Comparison of ENCODE assay signal across 11 cellular contexts in the genomic region with DNA sequence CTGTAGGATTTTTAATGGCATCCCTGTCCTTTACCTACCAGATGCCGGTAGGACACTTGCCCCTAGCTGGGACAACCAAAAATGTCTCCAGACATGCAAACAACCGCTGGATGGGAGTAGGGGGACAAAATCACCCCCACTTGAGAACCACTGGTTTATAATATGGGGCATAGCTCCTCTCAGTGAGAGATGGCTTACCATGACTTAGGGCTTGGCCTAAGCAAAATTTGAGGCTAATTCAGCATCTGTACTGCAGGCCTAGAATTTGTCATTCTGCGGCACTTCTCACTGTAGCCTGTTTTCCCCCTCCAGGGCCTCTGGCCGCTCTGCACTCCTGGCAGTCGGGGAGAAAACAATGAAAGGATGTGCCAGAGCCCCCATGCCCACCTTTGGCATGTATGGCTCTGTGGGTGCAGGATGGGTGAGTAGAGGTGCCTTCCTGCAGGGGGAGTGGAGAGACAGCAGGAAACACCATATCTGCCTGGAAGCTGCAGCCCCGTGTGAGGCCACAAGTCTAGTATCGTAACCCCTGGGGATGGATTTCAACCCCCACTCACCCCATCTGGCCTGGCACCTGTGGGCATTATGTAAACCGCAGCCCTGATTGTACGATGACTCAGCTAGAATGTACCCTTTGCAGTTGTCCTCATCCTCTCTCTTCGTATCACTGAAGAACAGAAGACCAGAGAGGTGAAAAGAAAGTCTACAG.
DNase-seq lines count a peak whose midpoint lies in the region; ATAC-seq, FAIRE-seq and TF ChIP-seq lines count a peak whose summit lies in the region.
"Had no signal": no experiment of that assay in that cellular context is flagged by ENCODE, and none has a peak within 500 bp of the region (broad histone marks: within the 10 kb centered on the region; RNA-seq: fewer than 3 reads in every experiment).

No MANE protein-coding gene starts in this region.

- peak; percentile 41 for ATAC-seq in GM21360 (IDR thresholded peaks at IDR 0.05; ENCODE audit: unreplicated experiment)

- DNase-seq in EL (peak; percentile 70), HT1080 (ENCODE audit: low read depth) (peak; percentile 99), bronchial epithelial cell (ENCODE audit: low read depth) (peak; percentile 64), coronary artery (ENCODE audit: low spot score) (no peak), NCI-H2081 treated with DMSO at 0.1 percent for 48 hours (lab: John Stamatoyannopoulos, UW) (no peak), OCI-M2 (lab: John Stamatoyannopoulos, UW; ENCODE audit: unreplicated experiment) (no peak)
- DNase-seq in activated T-helper 2 cell treated with anti-CD3 and anti-CD28 coated beads, Interferon-gamma antibody, Interleukin-2, Interleukin-4, amounts not matched to agents 10 μg/mL and 5 μg/mL and 100 μg/mL, durations not matched to agents 14 hours and 24 hours and 36 hours (ENCODE audit: low spot score) = no peak
- DNase-seq: naive B cell had no signal

- no peak overlapping the region for H3K4me3 Mint-ChIP-seq in activated T-helper 2 cell treated with anti-CD3 and anti-CD28 coated beads, Interferon-gamma antibody, Interleukin-2, Interleukin-4, amounts not matched to agents 10 μg/mL and 5 μg/mL and 100 μg/mL, durations not matched to agents 14 hours and 24 hours and 36 hours (ENCODE audit: low read depth)
- H3K4me3 Mint-ChIP-seq: naive B cell; stimulated activated naive CD8-positive, alpha-beta T cell treated with anti-CD3 and anti-CD28 coated beads, Interleukin-15, Interleukin-2, amounts not matched to agents 100 ng/mL and 50 ng/mL, for 24 hours had no signal

- no peaks in the 10 kb centered on the region for H3K36me3 Mint-ChIP-seq in activated T-helper 2 cell treated with anti-CD3 and anti-CD28 coated beads, Interferon-gamma antibody, Interleukin-2, Interleukin-4, amounts not matched to agents 10 μg/mL and 5 μg/mL and 100 μg/mL, durations not matched to agents 14 hours and 24 hours and 36 hours (ENCODE audit: low read depth)
- H3K36me3 Mint-ChIP-seq: naive B cell had no signal

- H3K27me3 ChIP-seq in bronchial epithelial cell (ENCODE audit: control insufficient read depth, insufficient read depth, low read length) = no peaks in the 10 kb centered on the region

- H3K4me1 Mint-ChIP-seq in activated T-helper 2 cell treated with anti-CD3 and anti-CD28 coated beads, Interferon-gamma antibody, Interleukin-2, Interleukin-4, amounts not matched to agents 10 μg/mL and 5 μg/mL and 100 μg/mL, durations not matched to agents 14 hours and 24 hours and 36 hours (ENCODE audit: low read depth) = no peaks in the 10 kb centered on the region
- H3K4me1 Mint-ChIP-seq: naive B cell had no signal

- H3K27ac Mint-ChIP-seq in activated T-helper 2 cell treated with anti-CD3 and anti-CD28 coated beads, Interferon-gamma antibody, Interleukin-2, Interleukin-4, amounts not matched to agents 10 μg/mL and 5 μg/mL and 100 μg/mL, durations not matched to agents 14 hours and 24 hours and 36 hours = no peak overlapping the region
- H3K27ac Mint-ChIP-seq: stimulated activated naive CD8-positive, alpha-beta T cell treated with anti-CD3 and anti-CD28 coated beads, Interleukin-15, Interleukin-2, amounts not matched to agents 100 ng/mL and 50 ng/mL, for 24 hours had no signal

- peak; percentile 20 for TF ChIP-seq CTCF in bronchial epithelial cell (IDR thresholded peaks at IDR 0.05; ENCODE audit: insufficient read depth, low read length, severe bottlenecking)
- TF ChIP-seq CTCF in coronary artery (IDR thresholded peaks at IDR 0.05) = no peak

- H3K27ac ChIP-seq in coronary artery = no peak overlapping the region

- no peak for FAIRE-seq in bronchial epithelial cell (lab: Jason Lieb, UNC)
- FAIRE-seq: colon had no signal

- H3K27me3 Mint-ChIP-seq in activated T-helper 2 cell treated with anti-CD3 and anti-CD28 coated beads, Interferon-gamma antibody, Interleukin-2, Interleukin-4, amounts not matched to agents 10 μg/mL and 5 μg/mL and 100 μg/mL, durations not matched to agents 14 hours and 24 hours and 36 hours (ENCODE audit: low read depth) = no peaks in the 10 kb centered on the region
- H3K27me3 Mint-ChIP-seq: naive B cell had no signal

- H3K9me3 Mint-ChIP-seq in activated T-helper 2 cell treated with anti-CD3 and anti-CD28 coated beads, Interferon-gamma antibody, Interleukin-2, Interleukin-4, amounts not matched to agents 10 μg/mL and 5 μg/mL and 100 μg/mL, durations not matched to agents 14 hours and 24 hours and 36 hours = no peaks in the 10 kb centered on the region
- H3K9me3 Mint-ChIP-seq: stimulated activated naive CD8-positive, alpha-beta T cell treated with anti-CD3 and anti-CD28 coated beads, Interleukin-15, Interleukin-2, amounts not matched to agents 100 ng/mL and 50 ng/mL, for 24 hours had no signal

- H3K4me3 ChIP-seq in bronchial epithelial cell (ENCODE audit: low read depth, low read length) (no peak overlapping the region), coronary artery (no peak overlapping the region)

- intact Hi-C loops in activated T-helper 2 cell treated with anti-CD3 and anti-CD28 coated beads, Interferon-gamma antibody, Interleukin-2, Interleukin-4, amounts not matched to agents 10 μg/mL and 5 μg/mL and 100 μg/mL, durations not matched to agents 14 hours and 24 hours and 36 hours (cut with micrococcal nuclease) = no loop called here

- no peaks in the 10 kb centered on the region for H3K36me3 ChIP-seq in bronchial epithelial cell (ENCODE audit: control insufficient read depth, insufficient read depth, low read length)

Comparison
In these comparisons a context has a peak if more than half of its experiments do, and no peak if none do; other contexts are left out.
1. DNase-seq: peak in EL (single experiment), HT1080 (single experiment) and bronchial epithelial cell (single experiment); none in coronary artery (single experiment), NCI-H2081 treated with DMSO at 0.1 percent for 48 hours (single experiment), activated T-helper 2 cell treated with anti-CD3 and anti-CD28 coated beads, Interferon-gamma antibody, Interleukin-2, Interleukin-4, amounts not matched to agents 10 μg/mL and 5 μg/mL and 100 μg/mL, durations not matched to agents 14 hours and 24 hours and 36 hours (single experiment) and OCI-M2 (single experiment).